ENCODE assay signal across 8 cellular contexts in the genomic region with DNA sequence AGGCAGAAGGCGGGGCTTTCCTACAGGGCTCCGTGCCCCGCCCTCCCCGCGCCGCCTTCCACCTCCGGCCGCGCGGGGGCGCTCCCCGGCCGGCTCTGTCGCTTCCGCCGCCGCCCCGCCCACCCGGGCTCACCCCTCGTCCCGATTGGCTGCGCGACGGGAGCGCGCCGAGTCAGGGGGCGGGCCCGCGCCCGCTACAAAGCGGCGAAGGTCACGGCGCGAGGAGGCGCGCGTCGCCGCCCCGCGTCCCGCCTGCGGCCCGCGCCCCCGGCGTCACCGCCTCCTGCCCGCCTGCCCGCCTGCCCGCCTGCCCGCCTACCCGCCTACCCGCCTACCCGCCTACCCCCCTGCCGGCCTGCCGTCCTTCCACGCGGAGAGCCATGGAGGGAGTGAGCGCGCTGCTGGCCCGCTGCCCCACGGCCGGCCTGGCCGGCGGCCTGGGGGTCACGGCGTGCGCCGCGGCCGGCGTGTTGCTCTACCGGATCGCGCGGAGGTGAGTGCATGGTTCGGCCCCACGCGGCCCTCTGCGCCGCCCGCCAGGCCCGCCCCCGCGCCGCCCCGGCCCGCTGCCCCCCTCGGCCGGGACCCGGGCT. TPM values are rescaled to one million over a fixed set of nuclear protein-coding genes. Genes with fewer than 3 reads are reported as not detected.
A peak's percentile ranks its signal among the peaks of the same experiment; 100 is the strongest.
DNase-seq lines count a peak whose midpoint lies in the region; ATAC-seq, FAIRE-seq and TF ChIP-seq lines count a peak whose summit lies in the region.

Gene TMEM201 (plus strand): TSS at position 361 of the 593 bp plus-strand sequence. CDS start 20 bp downstream, at position 381.

- H3K36me3 Mint-ChIP-seq in activated T-helper 1 cell treated with anti-CD3 and anti-CD28 coated beads, Interleukin-12 subunit alpha, Interleukin-12 subunit beta, Interleukin-2, Interleukin-4 antibody, amounts not matched to agents 30 ng/mL and 10 ng/mL and 1 ng/mL, durations not matched to agents 14 hours and 24 hours and 36 hours (ENCODE audit: low read depth) = peaks cover 4% of the 10 kb centered on the region
- H3K36me3 Mint-ChIP-seq in natural killer cell treated with Interleukin-12 subunit alpha and Interleukin-12 subunit beta and Interleukin-15 and Interleukin-18, amount 100 ng/mL, for 72 hours = no peaks in the 10 kb centered on the region

- H3K9me3 Mint-ChIP-seq in activated T-helper 1 cell treated with anti-CD3 and anti-CD28 coated beads, Interleukin-12 subunit alpha, Interleukin-12 subunit beta, Interleukin-2, Interleukin-4 antibody, amounts not matched to agents 30 ng/mL and 10 ng/mL and 1 ng/mL, durations not matched to agents 14 hours and 24 hours and 36 hours = no peaks in the 10 kb centered on the region
- no peaks in the 10 kb centered on the region for H3K9me3 Mint-ChIP-seq in natural killer cell treated with Interleukin-12 subunit alpha and Interleukin-12 subunit beta and Interleukin-15 and Interleukin-18, amount 100 ng/mL, for 72 hours

- H3K27ac Mint-ChIP-seq in activated T-helper 1 cell treated with anti-CD3 and anti-CD28 coated beads, Interleukin-12 subunit alpha, Interleukin-12 subunit beta, Interleukin-2, Interleukin-4 antibody, amounts not matched to agents 30 ng/mL and 10 ng/mL and 1 ng/mL, durations not matched to agents 14 hours and 24 hours and 36 hours = peak within 1 kb of the TSS; percentile 48
- peak within 1 kb of the TSS in 1 of 2 donors; percentile 41 for H3K27ac Mint-ChIP-seq in natural killer cell treated with Interleukin-12 subunit alpha and Interleukin-12 subunit beta and Interleukin-15 and Interleukin-18, amount 100 ng/mL, for 72 hours

- peak; percentile 65 for ATAC-seq in GM21576 (IDR thresholded peaks at IDR 0.05; ENCODE audit: unreplicated experiment)
- ATAC-seq in natural killer cell treated with Interleukin-12 subunit alpha and Interleukin-12 subunit beta and Interleukin-15 and Interleukin-18, amount 100 ng/mL, for 72 hours = peak; percentile 94 to 97

- peaks cover 30% of the 10 kb centered on the region for H3K4me1 Mint-ChIP-seq in activated T-helper 1 cell treated with anti-CD3 and anti-CD28 coated beads, Interleukin-12 subunit alpha, Interleukin-12 subunit beta, Interleukin-2, Interleukin-4 antibody, amounts not matched to agents 30 ng/mL and 10 ng/mL and 1 ng/mL, durations not matched to agents 14 hours and 24 hours and 36 hours (ENCODE audit: low read depth)
- peaks cover 17 to 19% of the 10 kb centered on the region in 2 donors for H3K4me1 Mint-ChIP-seq in natural killer cell treated with Interleukin-12 subunit alpha and Interleukin-12 subunit beta and Interleukin-15 and Interleukin-18, amount 100 ng/mL, for 72 hours (ENCODE audit: low read depth in 2 of 2)

- TF ChIP-seq RAD21 in Ishikawa (IDR thresholded peaks at IDR 0.05; ENCODE audit: low read depth) = peak; percentile 14; the same call in 1 of the 2 replicates

- TF ChIP-seq EP300 in Ishikawa (IDR thresholded peaks at IDR 0.05; ENCODE audit: borderline replicate concordance) = no peak

- H3K4me3 Mint-ChIP-seq in activated T-helper 1 cell treated with anti-CD3 and anti-CD28 coated beads, Interleukin-12 subunit alpha, Interleukin-12 subunit beta, Interleukin-2, Interleukin-4 antibody, amounts not matched to agents 30 ng/mL and 10 ng/mL and 1 ng/mL, durations not matched to agents 14 hours and 24 hours and 36 hours = peak within 1 kb of the TSS; percentile 72
- H3K4me3 Mint-ChIP-seq in natural killer cell treated with Interleukin-12 subunit alpha and Interleukin-12 subunit beta and Interleukin-15 and Interleukin-18, amount 100 ng/mL, for 72 hours = peak within 1 kb of the TSS; percentile 88

- FAIRE-seq in RCC 7860 (lab: Jason Lieb, UNC) = no peak

- peak within 1 kb of the TSS; percentile 66 for H3K4me3 ChIP-seq in fibroblast of mammary gland (ENCODE audit: control insufficient read depth, low read depth, low read length)

- DNase-seq in DMS153 treated with DMSO at 0.1 percent for 48 hours (lab: John Stamatoyannopoulos, UW; ENCODE audit: unreplicated experiment) = peak; percentile 96
- peak; percentile 72 for DNase-seq in RCC 7860 (ENCODE audit: low spot score)
- peak; percentile 94 for DNase-seq in activated T-helper 1 cell treated with anti-CD3 and anti-CD28 coated beads, Interleukin-12 subunit alpha, Interleukin-12 subunit beta, Interleukin-2, Interleukin-4 antibody, amounts not matched to agents 30 ng/mL and 10 ng/mL and 1 ng/mL, durations not matched to agents 14 hours and 24 hours and 36 hours (ENCODE audit: low spot score)
- DNase-seq in fibroblast of mammary gland (ENCODE audit: low read depth) = peak; percentile 84
- DNase-seq in natural killer cell treated with Interleukin-12 subunit alpha and Interleukin-12 subunit beta and Interleukin-15 and Interleukin-18, amount 100 ng/mL, for 72 hours (ENCODE audit: low spot score) = peak; percentile 96
- DNase-seq in stimulated activated naive CD4-positive, alpha-beta T cell treated with Interleukin-2 at 50 U/mL for 16 hours (lab: John Stamatoyannopoulos, UW) = peak; percentile 91

- intact Hi-C loops in activated T-helper 1 cell treated with anti-CD3 and anti-CD28 coated beads, Interleukin-12 subunit alpha, Interleukin-12 subunit beta, Interleukin-2, Interleukin-4 antibody, amounts not matched to agents 30 ng/mL and 10 ng/mL and 1 ng/mL, durations not matched to agents 14 hours and 24 hours and 36 hours (cut with micrococcal nuclease) = loop anchor here (1.0 to 5.0 kb wide), 8 partner anchors 38 to 444 kb away; partner anchors contain the start of genes CTNNBIP1, SLC25A33 and UBE4B

- H3K27me3 Mint-ChIP-seq in activated T-helper 1 cell treated with anti-CD3 and anti-CD28 coated beads, Interleukin-12 subunit alpha, Interleukin-12 subunit beta, Interleukin-2, Interleukin-4 antibody, amounts not matched to agents 30 ng/mL and 10 ng/mL and 1 ng/mL, durations not matched to agents 14 hours and 24 hours and 36 hours (ENCODE audit: insufficient read depth) = no peaks in the 10 kb centered on the region
- no peaks in the 10 kb centered on the region for H3K27me3 Mint-ChIP-seq in natural killer cell treated with Interleukin-12 subunit alpha and Interleukin-12 subunit beta and Interleukin-15 and Interleukin-18, amount 100 ng/mL, for 72 hours

- no peak for TF ChIP-seq CTCF in fibroblast of mammary gland (conservative IDR thresholded peaks at IDR 0.05; ENCODE audit: control insufficient read depth, insufficient read depth, low read depth, low read length)

TF ChIP-seq in Ishikawa, 13 proteins besides CTCF, POLR2A, EP300 and RAD21:
- TF ChIP-seq EGR1 (IDR thresholded peaks at IDR 0.05) = peak; percentile 36; the same call in 1 of the 2 replicates
- TF ChIP-seq REST (IDR thresholded peaks at IDR 0.05; ENCODE audit: low read depth) = no peak
- peak; percentile 34; the same call in 1 of the 2 replicates for TF ChIP-seq TEAD4 (IDR thresholded peaks at IDR 0.05)
- TF ChIP-seq TAF1 (IDR thresholded peaks at IDR 0.05; ENCODE audit: low read depth) = no peak
- no peak for TF ChIP-seq CEBPB (IDR thresholded peaks at IDR 0.05)
- TF ChIP-seq USF1 (IDR thresholded peaks at IDR 0.05) = no peak
- TF ChIP-seq FOXM1 (IDR thresholded peaks at IDR 0.05; ENCODE audit: borderline replicate concordance, low read depth) = no peak
- no peak for TF ChIP-seq ZBTB7A (IDR thresholded peaks at IDR 0.05; ENCODE audit: low read depth)
- no peak for TF ChIP-seq CREB1 (IDR thresholded peaks at IDR 0.05; ENCODE audit: low read depth)
- no peak for TF ChIP-seq TCF12 (IDR thresholded peaks at IDR 0.05; ENCODE audit: low read depth)
- no peak for TF ChIP-seq NFIC (IDR thresholded peaks at IDR 0.05)
- no peak for TF ChIP-seq YY1 (IDR thresholded peaks at IDR 0.05; ENCODE audit: low read depth)
- peak; percentile 80 for TF ChIP-seq MAX (IDR thresholded peaks at IDR 0.05)

RNA-seq across cellular contexts. Expression of gene TMEM201, which starts in this region (rescaled TPM):
- 36.7 and 38.7 TPM in 2 replicates for total RNA-seq in activated T-helper 1 cell treated with anti-CD3 and anti-CD28 coated beads, Interleukin-12 subunit alpha, Interleukin-12 subunit beta, Interleukin-2, Interleukin-4 antibody, amounts not matched to agents 30 ng/mL and 10 ng/mL and 1 ng/mL, durations not matched to agents 14 hours and 24 hours and 36 hours
- 10 to 100 TPM; 16.5 to 51.0 TPM for total RNA-seq in natural killer cell treated with Interleukin-12 subunit alpha and Interleukin-12 subunit beta and Interleukin-15 and Interleukin-18, amount 100 ng/mL, for 72 hours

Comparison
In these comparisons a context has a peak if more than half of its experiments do, and no peak if none do; other contexts are left out.
1. Peak in every context shown above with its lines: DNase-seq, ATAC-seq and H3K4me3 ChIP-seq.